Comparison of ENCODE assay signal across 17 cellular contexts in genomic region chr7:68185641-68186040, GRCh38.
A peak's percentile ranks its signal among the peaks of the same experiment; 100 is the strongest.
DNase-seq lines count a peak whose midpoint lies in the region; TF ChIP-seq lines count a peak whose summit lies in the region.
"Had no signal": no experiment of that assay in that cellular context is flagged by ENCODE, and none has a peak within 500 bp of the region (broad histone marks: within the 10 kb centered on the region; RNA-seq: fewer than 3 reads in every experiment).

No MANE protein-coding gene starts in this region.

- no peak overlapping the region for H3K4me3 Mint-ChIP-seq in neural progenitor cell
- H3K4me3 Mint-ChIP-seq: activated naive CD4-positive, alpha-beta T cell treated with anti-CD3 and anti-CD28 coated beads, Interleukin-2, amount 50 U/mL, for 24 hours; nephron had no signal

- peaks cover 13% of the 10 kb centered on the region for H3K4me1 Mint-ChIP-seq in neural progenitor cell
- H3K4me1 Mint-ChIP-seq: activated naive CD4-positive, alpha-beta T cell treated with anti-CD3 and anti-CD28 coated beads, Interleukin-2, amount 50 U/mL, for 24 hours had no signal

- no peaks in the 10 kb centered on the region for H3K27me3 ChIP-seq in neural progenitor cell
- H3K27me3 ChIP-seq: body of pancreas, SJSA1 had no signal

- TF ChIP-seq CTCF in neural progenitor cell (IDR thresholded peaks at IDR 0.05): no peak

- H3K27ac Mint-ChIP-seq in neural progenitor cell: peak overlapping the region; percentile 70
- H3K27ac Mint-ChIP-seq: activated naive CD4-positive, alpha-beta T cell treated with anti-CD3 and anti-CD28 coated beads, Interleukin-2, amount 50 U/mL, for 24 hours had no signal

- H3K4me2 ChIP-seq in neural progenitor cell: no peak overlapping the region

- no peak overlapping the region for H2AFZ ChIP-seq in neural progenitor cell (replicated peaks)

- TF ChIP-seq POLR2A in erythroblast (IDR thresholded peaks at IDR 0.05; ENCODE audit: low read length): no peak

- H3K9ac ChIP-seq in neural progenitor cell: no peak overlapping the region

- H3K36me3 ChIP-seq in neural progenitor cell: no peaks in the 10 kb centered on the region
- H3K36me3 ChIP-seq: HAP-1, SJSA1 had no signal

- H3K4me1 ChIP-seq in neural progenitor cell: no peaks in the 10 kb centered on the region
- H3K4me1 ChIP-seq: body of pancreas, HAP-1, SJSA1 had no signal

- H3K36me3 Mint-ChIP-seq in neural progenitor cell: no peaks in the 10 kb centered on the region
- H3K36me3 Mint-ChIP-seq: activated naive CD4-positive, alpha-beta T cell treated with anti-CD3 and anti-CD28 coated beads, Interleukin-2, amount 50 U/mL, for 24 hours had no signal

- peaks cover 5% of the 10 kb centered on the region for H3K27me3 Mint-ChIP-seq in neural progenitor cell (ENCODE audit: insufficient read depth, low read depth)
- H3K27me3 Mint-ChIP-seq: activated naive CD4-positive, alpha-beta T cell treated with anti-CD3 and anti-CD28 coated beads, Interleukin-2, amount 50 U/mL, for 24 hours had no signal

- H3F3A ChIP-seq in neural progenitor cell (ENCODE audit: low read depth): no peaks in the 10 kb centered on the region

- no peaks in the 10 kb centered on the region for H4K20me1 ChIP-seq in neural progenitor cell (ENCODE audit: low read depth)

- H3K9me3 Mint-ChIP-seq in neural progenitor cell: peaks cover 6% of the 10 kb centered on the region

- H3K27ac ChIP-seq in neural progenitor cell: no peak overlapping the region
- H3K27ac ChIP-seq: body of pancreas, SJSA1 had no signal

- H3K9me3 ChIP-seq in neural progenitor cell (ENCODE audit: low read depth): no peaks in the 10 kb centered on the region
- H3K9me3 ChIP-seq: body of pancreas, HAP-1 had no signal

- H3K79me2 ChIP-seq in neural progenitor cell (ENCODE audit: low read depth): no peaks in the 10 kb centered on the region

- no peak overlapping the region for H3K4me3 ChIP-seq in neural progenitor cell
- H3K4me3 ChIP-seq: body of pancreas, HAP-1, SJSA1 had no signal

- DNase-seq in DMS153 treated with DMSO at 0.1 percent for 48 hours (lab: John Stamatoyannopoulos, UW; ENCODE audit: unreplicated experiment) (peak; percentile 88), NCI-H2029 (lab: John Stamatoyannopoulos, UW) (peak; percentile 79), NCI-H526 treated with DMSO at 0.1 percent for 48 hours (lab: John Stamatoyannopoulos, UW) (peak; percentile 31), neural progenitor cell (ENCODE audit: low spot score) (no peak), EL (no peak), erythroblast (lab: John Stamatoyannopoulos, UW) (no peak)
- DNase-seq in activated naive CD4-positive, alpha-beta T cell treated with Interleukin-2 at 50 U/mL for 16 hours: no peak
- DNase-seq: activated CD4-positive, alpha-beta T cell treated with anti-CD3 and anti-CD28 coated beads, Interleukin-2, amount 50 U/mL, for 1 hour; activated T-cell treated with anti-CD3 and anti-CD28 coated beads for 4 hours; body of pancreas; dermis blood vessel endothelial cell; IMR-90; mesenchymal stem cell had no signal

Comparison
In these comparisons a context has a peak if more than half of its experiments do, and no peak if none do; other contexts are left out.
1. DNase-seq: peak in DMS153 treated with DMSO at 0.1 percent for 48 hours (single experiment), NCI-H2029 (single experiment) and NCI-H526 treated with DMSO at 0.1 percent for 48 hours (single experiment); none in neural progenitor cell (single experiment), EL (single experiment), activated naive CD4-positive, alpha-beta T cell treated with Interleukin-2 at 50 U/mL for 16 hours (single experiment) and erythroblast (0 of 2).